In genomic region chr1:77509051-77509492, GRCh38 we compare ENCODE assay signal across 27 cellular contexts.
DNase-seq lines count a peak whose midpoint lies in the region; TF ChIP-seq lines count a peak whose summit lies in the region.
"Had no signal": no experiment of that assay in that cellular context is flagged by ENCODE, and none has a peak within 500 bp of the region (broad histone marks: within the 10 kb centered on the region; RNA-seq: fewer than 3 reads in every experiment).

No MANE protein-coding gene starts in this region.

- H2AFZ ChIP-seq in PC-9, result 0 out of 2 replicates have a peak overlapping the region, but pooled peaks have one; percentile 12

- H3K79me2 ChIP-seq in PC-9 (ENCODE audit: low read depth), result no peaks in the 10 kb centered on the region

- CTCF ChIA-PET in PC-9 (lab: Charles Lee), result no interaction called here

- H3K27me3 ChIP-seq in PC-9 (ENCODE audit: insufficient read depth, low read depth), result no peaks in the 10 kb centered on the region
- H3K27me3 ChIP-seq: brain microvascular endothelial cell, foreskin keratinocyte, testis had no signal

- H3K36me3 ChIP-seq in PC-9 (ENCODE audit: low read depth), result no peaks in the 10 kb centered on the region
- H3K36me3 ChIP-seq: brain microvascular endothelial cell had no signal

- DNase-seq in PC-9 (no peak), dermis blood vessel endothelial cell (peak; percentile 35), midbrain (lab: John Stamatoyannopoulos, UW) (peak; percentile 49), superior temporal gyrus (ENCODE audit: extremely low spot score) (peak; percentile 70), hepatic stellate cell (ENCODE audit: low spot score) (no peak), NCI-H2081 treated with DMSO at 0.1 percent for 48 hours (lab: John Stamatoyannopoulos, UW) (no peak), germinal center (ENCODE audit: low spot score) (no peak)
- DNase-seq in central memory CD4-positive, alpha-beta T cell, result no peak
- DNase-seq: activated CD4-positive, alpha-beta T cell treated with anti-CD3 and anti-CD28 coated beads for 36 hours; activated CD8-positive, alpha-beta T cell treated with anti-CD3 and anti-CD28 coated beads for 36 hours; activated naive CD4-positive, alpha-beta T cell treated with anti-CD3 and anti-CD28 coated beads, Interleukin-2, amount 50 U/mL, for 16 hours; amniotic stem cell; brain microvascular endothelial cell; CD4-positive, CD25-positive, alpha-beta regulatory T cell; effector memory CD4-positive, alpha-beta T cell; foreskin keratinocyte; natural killer cell; NCI-H1092; NCI-H1694 treated with DMSO at 0.1 percent for 48 hours; NCI-H510A treated with DMSO at 0.1 percent for 48 hours; PC-3; SHP77; stimulated activated naive CD4-positive, alpha-beta T cell; SW 1271; T-helper 9 cell; testis had no signal

- BruUV-seq in PC-9 (replicated peaks; lab: Mats Ljungman, UMichigan), result no TSS peak

- no peaks in the 10 kb centered on the region for H4K20me1 ChIP-seq in PC-9 (ENCODE audit: insufficient read depth)

- no peak overlapping the region for H3K4me2 ChIP-seq in PC-9
- H3K4me2 ChIP-seq: smooth muscle cell had no signal

- no peak for TF ChIP-seq CTCF in PC-9 (conservative IDR thresholded peaks at IDR 0.05)

- H3K4me1 ChIP-seq in PC-9 (replicated peaks; ENCODE audit: insufficient read depth), result peaks cover 18% of the 10 kb centered on the region
- H3K4me1 ChIP-seq: testis had no signal

- intact Hi-C loops in PC-9 (cut with micrococcal nuclease; ENCODE audit: unreplicated experiment), result no loop called here

- no peak overlapping the region for H3K4me3 ChIP-seq in PC-9
- H3K4me3 ChIP-seq: smooth muscle cell, testis had no signal

- H3K9me2 ChIP-seq in PC-9 (ENCODE audit: insufficient read depth), result no peaks in the 10 kb centered on the region

- H3F3A ChIP-seq in PC-9 (ENCODE audit: insufficient read depth, low read depth), result no peaks in the 10 kb centered on the region

- no peaks in the 10 kb centered on the region for H3K9me3 ChIP-seq in PC-9 (ENCODE audit: insufficient read depth, low read depth)
- H3K9me3 ChIP-seq: testis had no signal

- POLR2A ChIA-PET in PC-9 (lab: Charles Lee; ENCODE audit: unreplicated experiment), result no interaction called here

- H3K27ac ChIP-seq in PC-9, result no peak overlapping the region
- H3K27ac ChIP-seq: brain microvascular endothelial cell, foreskin keratinocyte, testis had no signal

Comparison
In these comparisons a context has a peak if more than half of its experiments do, and no peak if none do; other contexts are left out.
1. DNase-seq: peak in dermis blood vessel endothelial cell (single experiment), midbrain (single experiment) and superior temporal gyrus (single experiment); none in PC-9 (0 of 2), hepatic stellate cell (single experiment), central memory CD4-positive, alpha-beta T cell (single experiment), NCI-H2081 treated with DMSO at 0.1 percent for 48 hours (single experiment) and germinal center (single experiment).